18 cellular contexts compared by ENCODE assay signal in the genomic region with DNA sequence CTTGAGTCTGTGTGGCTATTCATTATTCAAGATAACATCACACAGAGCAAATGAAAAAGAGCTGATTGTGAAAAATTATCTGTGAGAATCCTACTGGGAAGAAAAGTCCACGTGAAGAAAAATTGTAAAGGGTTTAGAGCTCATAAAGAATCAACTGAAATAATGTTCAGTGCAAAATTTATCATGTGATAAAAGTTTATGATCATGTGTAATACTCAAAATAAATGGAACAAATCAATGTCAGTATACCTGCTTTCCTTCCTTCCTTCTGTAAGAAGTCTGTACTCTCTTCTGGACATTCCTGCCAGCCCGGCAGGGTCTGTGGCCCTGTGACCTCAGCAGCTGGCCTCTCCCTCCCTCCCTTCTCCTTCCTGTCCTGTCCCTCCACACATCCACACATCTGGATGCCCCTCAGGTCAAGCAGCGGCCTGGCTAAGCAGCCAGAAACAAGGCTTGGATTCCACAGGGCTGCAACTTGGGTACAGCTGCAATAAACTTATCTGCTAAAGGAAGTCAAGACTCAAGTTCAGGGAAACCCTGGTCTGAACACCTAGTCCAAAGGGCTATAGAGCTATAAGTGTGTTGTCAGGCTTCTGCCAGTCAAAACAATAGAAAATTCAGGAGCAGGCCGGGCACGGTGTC.
DNase-seq lines count a peak whose midpoint lies in the region; ATAC-seq and TF ChIP-seq lines count a peak whose summit lies in the region.
"Had no signal": no experiment of that assay in that cellular context is flagged by ENCODE, and none has a peak within 500 bp of the region (broad histone marks: within the 10 kb centered on the region; RNA-seq: fewer than 3 reads in every experiment).

No MANE protein-coding gene starts in this region.

- CTCF ChIA-PET in OCI-LY7 (lab: Charles Lee; ENCODE audit: unreplicated experiment), result no interaction called here
- CTCF ChIA-PET in activated naive CD4-positive, alpha-beta T cell treated with anti-CD3 and anti-CD28 coated beads for 36 hours (lab: Charles Lee), result interaction anchor here (1.1 kb wide), 1 partner anchor 13 kb away, joined by 3 read pairs; no protein-coding TSS in a partner anchor

- no peak for TF ChIP-seq CTCF in OCI-LY7 (conservative IDR thresholded peaks at IDR 0.05; ENCODE audit: low read length)
- TF ChIP-seq CTCF in nephron progenitor cell (IDR thresholded peaks at IDR 0.05), result no peak
- no peak for TF ChIP-seq CTCF in progenitor cell of endocrine pancreas (IDR thresholded peaks at IDR 0.05; ENCODE audit: unreplicated experiment)

- H3K36me3 ChIP-seq in GM23248 (ENCODE audit: low read depth) (no peaks in the 10 kb centered on the region), OCI-LY7 (ENCODE audit: insufficient read depth, low read length) (no peaks in the 10 kb centered on the region)
- H3K36me3 ChIP-seq: gastrocnemius medialis, prostate gland had no signal

- ATAC-seq in GM18868 (IDR thresholded peaks at IDR 0.05; ENCODE audit: unreplicated experiment), result peak; percentile 5
- ATAC-seq: gastrocnemius medialis had no signal

- H3K27ac ChIP-seq in GM23248 (no peak overlapping the region), OCI-LY7 (ENCODE audit: low read depth, low read length, poor library complexity, severe bottlenecking) (peak overlapping the region; percentile 69)
- H3K27ac ChIP-seq: prostate gland had no signal

- BruUV-seq in OCI-LY7 (replicated peaks; lab: Mats Ljungman, UMichigan), result no TSS peak

- POLR2A ChIA-PET in OCI-LY7 (lab: Charles Lee), result interaction anchor here (0.9 to 3.2 kb wide), 5 partner anchors 8 to 1034 kb away, joined by 3 to 12 read pairs (median 5); no protein-coding TSS in a partner anchor

- 0 out of 2 replicates have a peak overlapping the region, but pooled peaks have one; percentile 31 for H2AFZ ChIP-seq in GM23248
- peak overlapping the region; percentile 51; the same call in 1 of the 2 replicates for H2AFZ ChIP-seq in OCI-LY7 (ENCODE audit: low read length)

- H3K27ac Mint-ChIP-seq in nephron progenitor cell (no peak overlapping the region), progenitor cell of endocrine pancreas (no peak overlapping the region)
- H3K27ac Mint-ChIP-seq in activated naive CD4-positive, alpha-beta T cell treated with anti-CD3 and anti-CD28 coated beads for 36 hours, result no peak overlapping the region

- in situ Hi-C loops in GM23248 (cut with MboI), result no loop called here

- peaks cover 21% of the 10 kb centered on the region for H3F3A ChIP-seq in GM23248 (ENCODE audit: insufficient read depth)

- H3K4me2 ChIP-seq in GM23248 (ENCODE audit: unreplicated experiment), result no peak overlapping the region
- H3K4me2 ChIP-seq in OCI-LY7 (ENCODE audit: low read length), result peak overlapping the region; percentile 44

- 81 to 90% methylated on average over 5 of the region's 5 CpGs for WGBS in GM23248 (ENCODE audit: low coverage in 1 of 2, low lambda C conversion rate in 2 of 2, missing lambda C conversion rate in 2 of 2), 2 experiments

- intact Hi-C loops in OCI-LY7 (cut with micrococcal nuclease; ENCODE audit: unreplicated experiment), result no loop called here
- intact Hi-C loops in activated naive CD4-positive, alpha-beta T cell treated with anti-CD3 and anti-CD28 coated beads for 36 hours (cut with micrococcal nuclease), result no loop called here

- H3K9ac ChIP-seq in GM23248, result no peak overlapping the region

- peaks cover 29% of the 10 kb centered on the region for H3K4me1 ChIP-seq in GM23248 (ENCODE audit: insufficient read depth)
- peaks cover 46% of the 10 kb centered on the region for H3K4me1 ChIP-seq in OCI-LY7 (ENCODE audit: insufficient read depth, low read length, poor library complexity, severe bottlenecking)
- H3K4me1 ChIP-seq: prostate gland had no signal

- H3K9me2 ChIP-seq in GM23248 (ENCODE audit: insufficient read depth) (no peaks in the 10 kb centered on the region), OCI-LY7 (ENCODE audit: insufficient read depth, low read length) (no peaks in the 10 kb centered on the region)

- no peaks in the 10 kb centered on the region for H3K36me3 Mint-ChIP-seq in nephron progenitor cell (ENCODE audit: low read depth)
- no peaks in the 10 kb centered on the region for H3K36me3 Mint-ChIP-seq in progenitor cell of endocrine pancreas (ENCODE audit: insufficient read depth)
- no peaks in the 10 kb centered on the region for H3K36me3 Mint-ChIP-seq in activated naive CD4-positive, alpha-beta T cell treated with anti-CD3 and anti-CD28 coated beads for 36 hours (ENCODE audit: low read depth)

- no peak overlapping the region for H3K4me3 ChIP-seq in GM23248
- no peak overlapping the region for H3K4me3 ChIP-seq in OCI-LY7 (ENCODE audit: low read depth, low read length, poor library complexity, severe bottlenecking)
- H3K4me3 ChIP-seq: gastrocnemius medialis, prostate gland had no signal

- no peaks in the 10 kb centered on the region for H4K20me1 ChIP-seq in GM23248 (ENCODE audit: insufficient read depth)
- no peaks in the 10 kb centered on the region for H4K20me1 ChIP-seq in OCI-LY7 (ENCODE audit: insufficient read depth, low read length)

- DNase-seq in GM23248 (no peak), OCI-LY7 (ENCODE audit: low spot score) (peak; percentile 24), nephron progenitor cell (peak; percentile 59), NCI-H510A (lab: John Stamatoyannopoulos, UW) (no peak), progenitor cell of endocrine pancreas (ENCODE audit: low spot score, unreplicated experiment) (no peak)
- no peak for DNase-seq in stimulated activated CD4-positive, alpha-beta T cell treated with anti-CD3 and anti-CD28 coated beads, Interleukin-12 subunit alpha, Interleukin-12 subunit beta, amount 100 ng/mL, for 4 hours
- DNase-seq in activated naive CD4-positive, alpha-beta T cell treated with anti-CD3 and anti-CD28 coated beads for 36 hours, result no peak
- DNase-seq: activated CD4-positive, alpha-beta T cell treated with anti-CD3 and anti-CD28 coated beads, Interleukin-2, amount 50 U/mL, for 4 hours; DND-41; effector CD8-positive, alpha-beta T cell; gastrocnemius medialis; Kasumi-1; NCI-H1694 treated with DMSO at 0.1 percent for 48 hours; SHP77; stimulated activated CD4-positive, alpha-beta T cell treated with anti-CD3 and anti-CD28 coated beads, Interleukin-2, amount 100 ng/mL, for 24 hours; T1000 had no signal

- H3K9me3 Mint-ChIP-seq in nephron progenitor cell (no peaks in the 10 kb centered on the region), progenitor cell of endocrine pancreas (ENCODE audit: low read depth) (peaks cover 3% of the 10 kb centered on the region)
- H3K9me3 Mint-ChIP-seq in activated naive CD4-positive, alpha-beta T cell treated with anti-CD3 and anti-CD28 coated beads for 36 hours, result no peaks in the 10 kb centered on the region

- no peaks in the 10 kb centered on the region for H3K27me3 Mint-ChIP-seq in nephron progenitor cell (ENCODE audit: low read depth, poor library complexity)
- no peaks in the 10 kb centered on the region for H3K27me3 Mint-ChIP-seq in progenitor cell of endocrine pancreas
- no peaks in the 10 kb centered on the region for H3K27me3 Mint-ChIP-seq in activated naive CD4-positive, alpha-beta T cell treated with anti-CD3 and anti-CD28 coated beads for 36 hours (ENCODE audit: low read depth)

- peaks cover 25% of the 10 kb centered on the region for H3K4me1 Mint-ChIP-seq in nephron progenitor cell
- peaks cover 22% of the 10 kb centered on the region for H3K4me1 Mint-ChIP-seq in progenitor cell of endocrine pancreas (ENCODE audit: low read depth)
- peaks cover 3% of the 10 kb centered on the region for H3K4me1 Mint-ChIP-seq in activated naive CD4-positive, alpha-beta T cell treated with anti-CD3 and anti-CD28 coated beads for 36 hours (ENCODE audit: low read depth)

- no peaks in the 10 kb centered on the region for H3K9me3 ChIP-seq in GM23248 (ENCODE audit: low read depth)
- no peaks in the 10 kb centered on the region for H3K9me3 ChIP-seq in OCI-LY7 (ENCODE audit: low read length)
- H3K9me3 ChIP-seq: gastrocnemius medialis, prostate gland had no signal

- no peaks in the 10 kb centered on the region for H3K27me3 ChIP-seq in GM23248 (replicated peaks; ENCODE audit: insufficient read depth)
- H3K27me3 ChIP-seq: gastrocnemius medialis had no signal

- H3K79me2 ChIP-seq in GM23248 (ENCODE audit: insufficient read depth), result no peaks in the 10 kb centered on the region; the same call in none of the 2 replicates
- H3K79me2 ChIP-seq in OCI-LY7 (ENCODE audit: insufficient read depth, low read depth, low read length), result no peaks in the 10 kb centered on the region

- no peak overlapping the region for H3K4me3 Mint-ChIP-seq in nephron progenitor cell
- H3K4me3 Mint-ChIP-seq in progenitor cell of endocrine pancreas (ENCODE audit: low read depth), result no peak overlapping the region
- H3K4me3 Mint-ChIP-seq in activated naive CD4-positive, alpha-beta T cell treated with anti-CD3 and anti-CD28 coated beads for 36 hours, result no peak overlapping the region

Comparison
In these comparisons a context has a peak if more than half of its experiments do, and no peak if none do; other contexts are left out.
1. DNase-seq: peak in OCI-LY7 (single experiment) and nephron progenitor cell (single experiment); none in GM23248 (single experiment), stimulated activated CD4-positive, alpha-beta T cell treated with anti-CD3 and anti-CD28 coated beads, Interleukin-12 subunit alpha, Interleukin-12 subunit beta, amount 100 ng/mL, for 4 hours (single experiment), NCI-H510A (single experiment), progenitor cell of endocrine pancreas (single experiment) and activated naive CD4-positive, alpha-beta T cell treated with anti-CD3 and anti-CD28 coated beads for 36 hours (single experiment).